13 cellular contexts compared by ENCODE assay signal in the genomic region with DNA sequence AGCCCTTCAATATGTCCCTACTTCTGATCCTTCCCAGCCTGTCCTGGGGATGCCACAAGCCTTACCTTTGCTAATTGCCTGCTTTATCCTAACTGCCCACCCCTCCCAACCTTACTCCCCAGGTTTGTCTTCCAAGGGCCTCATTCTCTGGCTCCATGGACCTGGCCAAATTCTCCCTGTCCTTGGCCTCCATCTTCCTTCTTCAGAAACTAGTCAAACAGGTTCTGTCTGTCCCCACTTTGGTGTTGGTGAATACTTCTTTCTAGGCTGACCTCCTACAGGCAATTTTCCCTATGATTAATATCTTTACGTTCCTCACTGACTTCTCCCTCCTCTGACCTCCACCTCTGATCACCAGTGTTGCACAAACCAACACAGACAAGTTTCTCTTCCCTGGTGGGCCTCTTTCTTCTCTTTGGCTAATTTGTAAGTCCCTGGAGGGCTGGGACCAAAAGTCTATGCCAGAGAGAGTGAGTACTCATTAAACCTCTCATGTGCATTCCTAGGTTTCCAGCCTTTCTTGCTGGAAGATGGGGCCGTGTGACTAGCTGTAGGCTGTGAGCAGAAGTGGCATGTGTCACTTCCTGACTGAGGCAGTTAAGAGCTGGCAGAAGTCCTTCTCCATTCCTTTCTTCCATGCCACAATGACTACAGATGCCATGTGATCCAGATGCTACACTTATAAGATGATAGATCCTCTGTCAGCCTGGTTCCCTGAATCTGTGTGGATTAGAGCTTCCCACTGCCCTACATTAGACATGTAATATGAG.
A peak's percentile ranks its signal among the peaks of the same experiment; 100 is the strongest.
DNase-seq lines count a peak whose midpoint lies in the region; FAIRE-seq and TF ChIP-seq lines count a peak whose summit lies in the region.
"Had no signal": no experiment of that assay in that cellular context is flagged by ENCODE, and none has a peak within 500 bp of the region (broad histone marks: within the 10 kb centered on the region; RNA-seq: fewer than 3 reads in every experiment).

No MANE protein-coding gene starts in this region.

- H3K36me3 ChIP-seq in SK-N-SH (replicated peaks in 1 of 2; ENCODE audit: control insufficient read depth in 1 of 2, insufficient read depth in 2 of 2, low read length in 1 of 2) (no peaks in the 10 kb centered on the region), smooth muscle cell (ENCODE audit: low read depth) (no peaks in the 10 kb centered on the region)
- H3K36me3 ChIP-seq: HAP-1 had no signal

- peak overlapping the region in 1 of 2 experiments; percentile 46; a peak in 3 of 4 replicates for H3K27ac ChIP-seq in SK-N-SH (ENCODE audit: low read depth in 2 of 2, low read length in 1 of 2)
- H3K27ac ChIP-seq in smooth muscle cell (ENCODE audit: low read depth), result peak overlapping the region; percentile 57

- H3K27me3 ChIP-seq in SK-N-SH (ENCODE audit: insufficient read depth), result no peaks in the 10 kb centered on the region
- no peaks in the 10 kb centered on the region for H3K27me3 ChIP-seq in smooth muscle cell (ENCODE audit: low read depth)

- no peaks in the 10 kb centered on the region for H4K20me1 ChIP-seq in SK-N-SH (ENCODE audit: insufficient read depth)
- H4K20me1 ChIP-seq in smooth muscle cell (ENCODE audit: low read depth), result no peaks in the 10 kb centered on the region

- H3K4me3 ChIP-seq in SK-N-SH (ENCODE audit: low read depth in 2 of 2, low read length in 1 of 2), result no peak overlapping the region
- H3K4me3 ChIP-seq in smooth muscle cell, result no peak overlapping the region
- H3K4me3 ChIP-seq: HAP-1 had no signal

- WGBS in SK-N-SH (ENCODE audit: low lambda C conversion rate), result 41% methylated on average over 2 of the region's 2 CpGs
- WGBS in smooth muscle cell (ENCODE audit: low lambda C conversion rate), result 29% methylated on average over 2 of the region's 2 CpGs

- TF ChIP-seq EP300 in SK-N-SH (IDR thresholded peaks at IDR 0.05; ENCODE audit: borderline replicate concordance in 1 of 2, low read depth in 1 of 2, low read length in 1 of 2), result no peak

- DNase-seq in H54 (ENCODE audit: insufficient read length, low spot score) (peak; percentile 53), SK-N-SH (no peak), fibroblast of peridontal ligament (ENCODE audit: extremely low read depth) (peak; percentile 62), smooth muscle cell (lab: John Stamatoyannopoulos, UW; ENCODE audit: unreplicated experiment) (no peak), SHP77 (lab: John Stamatoyannopoulos, UW) (no peak), SW480 (ENCODE audit: low spot score) (no peak)
- no peak for DNase-seq in activated naive CD4-positive, alpha-beta T cell (lab: John Stamatoyannopoulos, UW)
- DNase-seq in activated CD4-positive, alpha-beta T cell treated with anti-CD3 and anti-CD28 coated beads, Interleukin-2, amount 50 U/mL, for 1 hour, result no peak
- DNase-seq: activated effector memory CD4-positive, alpha-beta T cell treated with Interleukin-2 at 50 U/mL for 16 hours; NCI-H2029 treated with DMSO at 0.1 percent for 48 hours; stimulated activated CD4-positive, alpha-beta T cell treated with anti-CD3 and anti-CD28 coated beads, Interleukin-15, amount 100 ng/mL, for 24 hours; stimulated activated naive CD4-positive, alpha-beta T cell treated with Interleukin-2 at 50 U/mL for 16 hours had no signal

- no peak for TF ChIP-seq RAD21 in SK-N-SH (IDR thresholded peaks at IDR 0.05; ENCODE audit: low read length)

- no peaks in the 10 kb centered on the region for H3K9me2 ChIP-seq in SK-N-SH

- H3F3A ChIP-seq in SK-N-SH (replicated peaks; ENCODE audit: insufficient read depth) (no peaks in the 10 kb centered on the region), smooth muscle cell (ENCODE audit: low read depth) (no peaks in the 10 kb centered on the region)

- H3K4me2 ChIP-seq in SK-N-SH (no peak overlapping the region), smooth muscle cell (peak overlapping the region; percentile 62)

- POLR2A ChIA-PET in SK-N-SH (lab: Yijun Ruan, JAX), result no interaction called here

- TF ChIP-seq CTCF in SK-N-SH (IDR thresholded peaks at IDR 0.05) (no peak), smooth muscle cell (IDR thresholded peaks at IDR 0.05; ENCODE audit: borderline replicate concordance, insufficient read depth, poor library complexity, severe bottlenecking) (no peak)

- no peak overlapping the region; the same call in 1 of the 2 replicates for H3K9ac ChIP-seq in SK-N-SH
- no peak overlapping the region for H3K9ac ChIP-seq in smooth muscle cell (ENCODE audit: low read depth)

- H3K79me2 ChIP-seq in SK-N-SH (ENCODE audit: insufficient read depth) (no peaks in the 10 kb centered on the region), smooth muscle cell (ENCODE audit: low read depth) (no peaks in the 10 kb centered on the region)

- CTCF ChIA-PET in SK-N-SH (lab: Yijun Ruan, JAX), result interaction anchor here (0.9 to 1.2 kb wide), 2 partner anchors 111 to 114 kb away, joined by 3 read pairs; no protein-coding TSS in a partner anchor

- H3K4me1 ChIP-seq in SK-N-SH (ENCODE audit: control insufficient read depth in 1 of 2, insufficient read depth in 2 of 2, low read depth in 1 of 2, low read length in 1 of 2) (peaks cover 0 to 29% of the 10 kb centered on the region in 2 experiments; a peak in 2 of 4 replicates), smooth muscle cell (ENCODE audit: low read depth) (peaks cover 15% of the 10 kb centered on the region)
- H3K4me1 ChIP-seq: HAP-1 had no signal

- no peak for TF ChIP-seq POLR2A in H54 (IDR thresholded peaks at IDR 0.05; ENCODE audit: low read depth, low read length)

- peak; percentile 20 for FAIRE-seq in H54 (lab: Jason Lieb, UNC)

- H2AFZ ChIP-seq in SK-N-SH (ENCODE audit: low read depth), result 0 out of 2 replicates have a peak overlapping the region, but pooled peaks have one; percentile 38
- H2AFZ ChIP-seq in smooth muscle cell (ENCODE audit: low read depth), result no peak overlapping the region

- no peaks in the 10 kb centered on the region for H3K9me3 ChIP-seq in SK-N-SH
- H3K9me3 ChIP-seq in smooth muscle cell (replicated peaks; ENCODE audit: low read depth), result no peaks in the 10 kb centered on the region
- H3K9me3 ChIP-seq: HAP-1 had no signal

TF ChIP-seq in SK-N-SH, 30 proteins besides CTCF, POLR2A, EP300 and RAD21:
- TF ChIP-seq, protein P1, sequence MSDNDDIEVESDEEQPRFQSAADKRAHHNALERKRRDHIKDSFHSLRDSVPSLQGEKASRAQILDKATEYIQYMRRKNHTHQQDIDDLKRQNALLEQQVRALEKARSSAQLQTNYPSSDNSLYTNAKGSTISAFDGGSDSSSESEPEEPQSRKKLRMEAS (IDR thresholded peaks at IDR 0.05; ENCODE audit: low read depth), result 0 out of 2 replicates have a peak, but pooled peaks have one; percentile 16
- TF ChIP-seq GABPA (IDR thresholded peaks at IDR 0.05; ENCODE audit: low read depth) (no peak), YY1 (IDR thresholded peaks at IDR 0.05; ENCODE audit: low read depth) (no peak), RFX5 (IDR thresholded peaks at IDR 0.05; ENCODE audit: low read length) (no peak), RXRA (IDR thresholded peaks at IDR 0.05; ENCODE audit: borderline replicate concordance, low read depth) (no peak), TCF12 (IDR thresholded peaks at IDR 0.05) (no peak), TEAD4 (IDR thresholded peaks at IDR 0.05; ENCODE audit: borderline replicate concordance, insufficient read depth) (no peak), GATA2 (CRISPR knock-in tag; IDR thresholded peaks at IDR 0.05) (no peak)
- TF ChIP-seq, protein P2, sequence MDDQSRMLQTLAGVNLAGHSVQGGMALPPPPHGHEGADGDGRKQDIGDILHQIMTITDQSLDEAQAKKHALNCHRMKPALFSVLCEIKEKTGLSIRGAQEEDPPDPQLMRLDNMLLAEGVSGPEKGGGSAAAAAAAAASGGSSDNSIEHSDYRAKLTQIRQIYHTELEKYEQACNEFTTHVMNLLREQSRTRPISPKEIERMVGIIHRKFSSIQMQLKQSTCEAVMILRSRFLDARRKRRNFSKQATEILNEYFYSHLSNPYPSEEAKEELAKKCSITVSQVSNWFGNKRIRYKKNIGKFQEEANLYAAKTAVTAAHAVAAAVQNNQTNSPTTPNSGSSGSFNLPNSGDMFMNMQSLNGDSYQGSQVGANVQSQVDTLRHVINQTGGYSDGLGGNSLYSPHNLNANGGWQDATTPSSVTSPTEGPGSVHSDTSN (IDR thresholded peaks at IDR 0.05), result peak; percentile 47

Comparison
In these comparisons a context has a peak if more than half of its experiments do, and no peak if none do; other contexts are left out.
1. DNase-seq: peak in H54 (single experiment) and fibroblast of peridontal ligament (single experiment); none in SK-N-SH (single experiment), smooth muscle cell (single experiment), SHP77 (0 of 2), activated naive CD4-positive, alpha-beta T cell (0 of 4), SW480 (single experiment) and activated CD4-positive, alpha-beta T cell treated with anti-CD3 and anti-CD28 coated beads, Interleukin-2, amount 50 U/mL, for 1 hour (single experiment).